In genomic region chr7:106756071-106756470, GRCh38 we compare ENCODE assay signal across 6 cellular contexts.
"Had no signal": no experiment of that assay in that cellular context is flagged by ENCODE, and none has a peak within 500 bp of the region (broad histone marks: within the 10 kb centered on the region; RNA-seq: fewer than 3 reads in every experiment).

No MANE protein-coding gene starts in this region.

- FAIRE-seq: H54, HTR-8/SVneo had no signal

- H3K4me2 ChIP-seq: GM23338 had no signal

- DNase-seq: H9, HCEC 1CT, KG1 had no signal

- H3K4me3 ChIP-seq: GM23338 had no signal
